In the genomic region with DNA sequence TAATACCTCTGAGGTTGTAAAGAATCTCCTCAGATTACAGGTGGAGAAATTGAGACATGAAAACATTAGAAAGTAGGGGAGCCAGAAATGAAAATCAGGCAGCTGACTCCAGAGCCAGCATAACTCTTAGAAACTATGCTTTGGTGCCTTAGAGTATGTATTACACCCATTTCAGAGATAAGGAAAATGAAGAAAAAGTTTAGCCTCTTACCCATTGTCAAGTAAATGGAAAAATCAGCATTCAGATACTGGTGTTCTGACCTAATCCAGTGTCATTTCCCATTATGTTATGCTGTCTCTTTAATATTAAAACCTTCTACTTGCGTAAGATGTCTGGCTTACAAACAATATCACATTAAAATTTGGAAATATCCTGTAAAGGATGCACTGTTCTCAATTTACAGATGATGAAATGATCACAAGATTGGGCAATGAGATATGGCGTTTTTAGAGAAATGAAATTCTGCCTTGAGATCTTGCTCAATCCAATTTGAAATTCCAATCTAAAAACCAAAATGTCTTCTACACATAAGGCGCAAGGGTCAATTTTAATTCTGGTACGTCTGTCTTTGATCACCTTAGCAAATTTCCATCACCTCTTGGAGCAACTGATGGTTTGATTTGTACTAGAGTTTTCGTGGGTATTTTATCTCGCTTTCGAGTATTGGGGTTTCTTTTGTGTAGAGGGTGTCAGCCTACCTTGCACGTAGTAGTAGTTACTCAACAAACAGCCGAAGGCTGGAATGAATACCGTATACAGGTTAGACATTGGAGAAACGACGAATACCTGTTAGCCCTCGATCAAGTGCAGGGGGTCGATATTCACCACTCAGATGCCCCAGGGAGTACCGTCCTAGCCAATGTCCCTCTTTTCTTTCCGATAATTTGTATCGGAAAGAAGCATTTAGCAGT, we compare ENCODE assay signal across 8 cellular contexts. TPM values are rescaled to one million over a fixed set of nuclear protein-coding genes. Genes with fewer than 3 reads are reported as not detected.
DNase-seq lines count a peak whose midpoint lies in the region; ATAC-seq and TF ChIP-seq lines count a peak whose summit lies in the region.

No MANE protein-coding gene starts in this region.

- H3K4me3 Mint-ChIP-seq in CD8-positive, alpha-beta T cell = peak overlapping the region; percentile 98

- H3K9ac ChIP-seq in stomach smooth muscle (ENCODE audit: low read length in 2 of 2) = peak overlapping the region; percentile 91 to 97

- H3K27me3 Mint-ChIP-seq in CD8-positive, alpha-beta T cell (ENCODE audit: low read depth) = no peaks in the 10 kb centered on the region

- TF ChIP-seq CTCF in CD8-positive, alpha-beta T cell (IDR thresholded peaks at IDR 0.05) = no peak
- TF ChIP-seq CTCF in LNCaP clone FGC (IDR thresholded peaks at IDR 0.05; ENCODE audit: control insufficient read depth, extremely low read depth, insufficient read depth) (no peak), astrocyte of the spinal cord (IDR thresholded peaks at IDR 0.05; ENCODE audit: low read depth, low read length) (no peak), GM10248 (IDR thresholded peaks at IDR 0.05; ENCODE audit: control extremely low read depth, extremely low read depth, low read depth, missing control alignments) (no peak)

- peak overlapping the region; percentile 95 for H3K27ac Mint-ChIP-seq in CD8-positive, alpha-beta T cell

- no peaks in the 10 kb centered on the region for H3K27me3 ChIP-seq in CD8-positive, alpha-beta T cell (ENCODE audit: insufficient read depth, low read length)
- H3K27me3 ChIP-seq in stomach smooth muscle (ENCODE audit: control insufficient read depth in 1 of 2, insufficient read depth in 2 of 2, low read length in 2 of 2) = no peaks in the 10 kb centered on the region

- CTCF ChIA-PET in CD8-positive, alpha-beta T cell (lab: Charles Lee) = interaction anchor here (1.2 to 2.5 kb wide), 5 partner anchors 11 to 667 kb away, joined by 3 to 15 read pairs (median 7); a partner anchor contains a TSS
- CTCF ChIA-PET in GM10248 (lab: Yijun Ruan, JAX) = interaction anchor here (1.3 to 1.9 kb wide), 4 partner anchors 8 to 635 kb away, joined by 3 to 10 read pairs (median 6); no protein-coding TSS in a partner anchor

- H3K36me3 Mint-ChIP-seq in CD8-positive, alpha-beta T cell = peaks cover 23% of the 10 kb centered on the region

- H3K36me3 ChIP-seq in CD8-positive, alpha-beta T cell (ENCODE audit: insufficient read depth, low read length) = no peaks in the 10 kb centered on the region
- H3K36me3 ChIP-seq in stomach smooth muscle (ENCODE audit: control insufficient read depth in 2 of 2, insufficient read depth in 2 of 2, low read length in 2 of 2) = no peaks in the 10 kb centered on the region

- no peaks in the 10 kb centered on the region for H3K9me3 ChIP-seq in CD8-positive, alpha-beta T cell (ENCODE audit: low read length)
- no peaks in the 10 kb centered on the region for H3K9me3 ChIP-seq in stomach smooth muscle (ENCODE audit: control insufficient read depth in 2 of 2, low read length in 2 of 2)

- no peak for ATAC-seq in CD8-positive, alpha-beta T cell
- ATAC-seq in HG03521 (IDR thresholded peaks at IDR 0.05; ENCODE audit: unreplicated experiment) = no peak

- peak overlapping the region; percentile 95 for H3K27ac ChIP-seq in CD8-positive, alpha-beta T cell (ENCODE audit: low read depth, low read length)
- H3K27ac ChIP-seq in stomach smooth muscle (ENCODE audit: low read length) = peak overlapping the region; percentile 95

- POLR2A ChIA-PET in CD8-positive, alpha-beta T cell (lab: Charles Lee) = interaction anchor here (1.2 to 2.5 kb wide), 6 partner anchors 10 to 635 kb away, joined by 4 to 21 read pairs (median 10); a partner anchor contains a TSS
- POLR2A ChIA-PET in GM10248 (lab: Yijun Ruan, JAX) = interaction anchor here (0.6 to 1.3 kb wide), 2 partner anchors 11 to 201 kb away, joined by 3 to 8 read pairs; no protein-coding TSS in a partner anchor

- H3K4me1 ChIP-seq in CD8-positive, alpha-beta T cell (ENCODE audit: insufficient read depth, low read length) = peaks cover 41% of the 10 kb centered on the region
- H3K4me1 ChIP-seq in stomach smooth muscle (ENCODE audit: control insufficient read depth, insufficient read depth, low read length) = peaks cover 3% of the 10 kb centered on the region

- in situ Hi-C loops in astrocyte of the spinal cord (cut with HindIII; ENCODE audit: low sequenced_read_pairs) = no loop called here

- intact Hi-C loops in CD8-positive, alpha-beta T cell (cut with DNase I, micrococcal nuclease) = loop anchor here (1.0 to 5.0 kb wide), 8 partner anchors 19 to 979 kb away; a partner anchor contains a TSS

- peak in 2 of 7 experiments; percentile 5 to 47 for DNase-seq in CD8-positive, alpha-beta T cell
- DNase-seq in LNCaP clone FGC (ENCODE audit: low read depth) = no peak
- DNase-seq in astrocyte of the spinal cord (ENCODE audit: low read depth, low spot score) = peak; percentile 7
- DNase-seq in islet precursor cell = peak; percentile 50
- no peak for DNase-seq in GM10248 (ENCODE audit: extremely low spot score)
- no peak for DNase-seq in activated CD8-positive, alpha-beta memory T cell treated with anti-CD3 and anti-CD28 coated beads, Interleukin-2, amount 50 U/mL, for 48 hours

- H3K4me1 Mint-ChIP-seq in CD8-positive, alpha-beta T cell (ENCODE audit: low read depth) = peaks cover 70% of the 10 kb centered on the region

- H3K9me3 Mint-ChIP-seq in CD8-positive, alpha-beta T cell = peaks cover 5% of the 10 kb centered on the region

- H3K4me3 ChIP-seq in CD8-positive, alpha-beta T cell (ENCODE audit: low read depth, low read length) = peak overlapping the region; percentile 96
- H3K4me3 ChIP-seq in LNCaP clone FGC (ENCODE audit: low read depth, low read length) = peak overlapping the region; percentile 90
- H3K4me3 ChIP-seq in astrocyte of the spinal cord (ENCODE audit: low read depth, low read length) = peak overlapping the region; percentile 78
- H3K4me3 ChIP-seq in stomach smooth muscle (ENCODE audit: low read length in 2 of 2) = peak overlapping the region; percentile 86 to 94

RNA-seq across cellular contexts. Expression of a gene that starts 0.9 kb away (rescaled TPM):
- total RNA-seq in CD8-positive, alpha-beta T cell = under 1 TPM in 1 of 2 experiments, not detected in 1; 0.54 TPM

RNA-seq across cellular contexts. Expression of a gene that starts 1.0 kb away (rescaled TPM):
- 10 to 100 TPM; 27.2 to 29.2 TPM for total RNA-seq in CD8-positive, alpha-beta T cell

Comparison
In these comparisons a context has a peak if more than half of its experiments do, and no peak if none do; other contexts are left out.
1. DNase-seq: peak in astrocyte of the spinal cord (single experiment) and islet precursor cell (single experiment); none in LNCaP clone FGC (single experiment), GM10248 (single experiment) and activated CD8-positive, alpha-beta memory T cell treated with anti-CD3 and anti-CD28 coated beads, Interleukin-2, amount 50 U/mL, for 48 hours (single experiment).
2. Peak in every context shown above with its lines, with median percentiles within 50 percentile points of each other: H3K4me3 ChIP-seq.